In the genomic region with DNA sequence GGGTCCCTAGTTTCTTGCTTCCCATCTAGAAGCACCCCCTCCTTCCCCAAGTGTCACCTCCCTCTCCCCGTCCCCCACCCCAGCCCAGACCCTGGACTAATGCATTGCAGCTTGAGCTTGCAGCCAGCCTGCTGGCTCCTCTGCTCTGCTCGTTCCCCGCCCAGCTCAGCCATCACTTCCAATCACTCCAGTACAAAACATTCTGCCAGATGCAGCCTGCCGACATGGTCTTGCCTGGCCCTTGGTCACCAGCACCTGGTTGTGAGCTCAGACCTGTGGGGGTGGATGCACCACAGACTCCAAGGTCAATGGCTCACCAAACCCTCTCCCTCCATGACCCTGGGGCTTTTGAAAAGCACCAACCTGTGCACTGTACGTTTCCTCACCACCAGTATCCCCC, we compare ENCODE assay signal across 32 cellular contexts.
"Had no signal": no experiment of that assay in that cellular context is flagged by ENCODE, and none has a peak within 500 bp of the region (broad histone marks: within the 10 kb centered on the region; RNA-seq: fewer than 3 reads in every experiment).

No MANE protein-coding gene starts in this region.

- H3K27me3 ChIP-seq: ascending aorta, cardiac muscle cell, colonic mucosa had no signal

- DNase-seq: activated CD4-positive, alpha-beta memory T cell treated with anti-CD3 and anti-CD28 coated beads, Interleukin-2, amount 10 ng/mL, durations not matched to agents 7 days and 5 days; activated CD4-positive, alpha-beta T cell treated with anti-CD3 and anti-CD28 coated beads for 36 hours; activated CD4-positive, alpha-beta T cell treated with anti-CD3 and anti-CD28 coated beads, Interleukin-2, amount 10 ng/mL, durations not matched to agents 24 days and 14 days; activated CD4-positive, CD25-positive, alpha-beta regulatory T cell; activated CD4-positive, CD25-positive, alpha-beta regulatory T cell treated with anti-CD3 and anti-CD28 coated beads, Interleukin-2, amount 50 U/mL, for 72 hours; activated CD8-positive, alpha-beta memory T cell treated with anti-CD3 and anti-CD28 coated beads, Interleukin-2, amount 50 U/mL, for 48 hours; activated gamma-delta T cell; activated naive CD4-positive, alpha-beta T cell; activated naive CD4-positive, alpha-beta T cell treated with anti-CD3 and anti-CD28 coated beads, Interleukin-2, amount 10 ng/mL, durations not matched to agents 7 days and 5 days; activated naive CD8-positive, alpha-beta T cell treated with anti-CD3 and anti-CD28 coated beads, Interleukin-2, amount 10 ng/mL, durations not matched to agents 7 days and 5 days; activated T-cell treated with anti-CD3 and anti-CD28 coated beads for 4 hours; activated T-cell treated with anti-CD3 and anti-CD28 coated beads, Interleukin-2, amount 50 U/mL, for 24 hours; activated T-cell treated with anti-CD3 and anti-CD28 coated beads, Interleukin-2, amount 50 U/mL, for 72 hours; central memory CD4-positive, alpha-beta T cell; cerebellar nuclear complex; colonic mucosa; dorsolateral prefrontal cortex; effector memory CD4-positive, alpha-beta T cell; erythroblast; foreskin keratinocyte; gastrocnemius medialis; glutamatergic neuron; heart left ventricle; T-helper 1 cell; T-helper 17 cell had no signal

- H3K4me3 Mint-ChIP-seq: activated CD4-positive, alpha-beta memory T cell treated with anti-CD3 and anti-CD28 coated beads, Interleukin-2, amount 10 ng/mL, durations not matched to agents 7 days and 5 days; activated CD4-positive, alpha-beta T cell treated with anti-CD3 and anti-CD28 coated beads for 36 hours; activated CD4-positive, alpha-beta T cell treated with anti-CD3 and anti-CD28 coated beads, Interleukin-2, amount 10 ng/mL, durations not matched to agents 24 days and 14 days; activated naive CD4-positive, alpha-beta T cell treated with anti-CD3 and anti-CD28 coated beads, Interleukin-2, amount 10 ng/mL, durations not matched to agents 7 days and 5 days; activated naive CD8-positive, alpha-beta T cell treated with anti-CD3 and anti-CD28 coated beads, Interleukin-2, amount 10 ng/mL, durations not matched to agents 7 days and 5 days; activated T-cell treated with anti-CD3 and anti-CD28 coated beads, Interleukin-2, amount 50 U/mL, for 24 hours; activated T-cell treated with anti-CD3 and anti-CD28 coated beads, Interleukin-2, amount 50 U/mL, for 72 hours; brain; dendritic cell treated with granulocyte-macrophage colony-stimulating factor and Interleukin-4, amounts not matched to agents 40 ng/mL and 50 ng/mL, for 4 days; T-helper 17 cell had no signal

- H3K27ac Mint-ChIP-seq: activated CD4-positive, alpha-beta memory T cell treated with anti-CD3 and anti-CD28 coated beads, Interleukin-2, amount 10 ng/mL, durations not matched to agents 7 days and 5 days; activated CD4-positive, alpha-beta T cell treated with anti-CD3 and anti-CD28 coated beads for 36 hours; activated CD4-positive, alpha-beta T cell treated with anti-CD3 and anti-CD28 coated beads, Interleukin-2, amount 10 ng/mL, durations not matched to agents 24 days and 14 days; activated naive CD4-positive, alpha-beta T cell treated with anti-CD3 and anti-CD28 coated beads, Interleukin-2, amount 10 ng/mL, durations not matched to agents 7 days and 5 days; activated naive CD4-positive, alpha-beta T cell treated with anti-CD3 and anti-CD28 coated beads, Interleukin-2, amount 50 U/mL, for 72 hours; activated naive CD8-positive, alpha-beta T cell treated with anti-CD3 and anti-CD28 coated beads, Interleukin-2, amount 10 ng/mL, durations not matched to agents 7 days and 5 days; activated T-cell treated with anti-CD3 and anti-CD28 coated beads, Interleukin-2, amount 50 U/mL, for 24 hours; activated T-cell treated with anti-CD3 and anti-CD28 coated beads, Interleukin-2, amount 50 U/mL, for 72 hours; dendritic cell treated with granulocyte-macrophage colony-stimulating factor and Interleukin-4, amounts not matched to agents 40 ng/mL and 50 ng/mL, for 4 days; T-helper 17 cell had no signal

- H3K4me3 ChIP-seq: ascending aorta, breast epithelium, cardiac muscle cell, colonic mucosa, dorsolateral prefrontal cortex, esophagus muscularis mucosa, gastrocnemius medialis, heart left ventricle had no signal

- H3K27ac ChIP-seq: ascending aorta, breast epithelium, cardiac muscle cell, colonic mucosa, dorsolateral prefrontal cortex, esophagus muscularis mucosa, foreskin keratinocyte, gastrocnemius medialis, heart left ventricle had no signal

- H3K9me3 Mint-ChIP-seq: activated CD4-positive, alpha-beta memory T cell treated with anti-CD3 and anti-CD28 coated beads, Interleukin-2, amount 10 ng/mL, durations not matched to agents 7 days and 5 days; activated CD4-positive, alpha-beta T cell treated with anti-CD3 and anti-CD28 coated beads, Interleukin-2, amount 10 ng/mL, durations not matched to agents 24 days and 14 days; activated naive CD4-positive, alpha-beta T cell treated with anti-CD3 and anti-CD28 coated beads, Interleukin-2, amount 10 ng/mL, durations not matched to agents 7 days and 5 days; activated naive CD8-positive, alpha-beta T cell treated with anti-CD3 and anti-CD28 coated beads, Interleukin-2, amount 10 ng/mL, durations not matched to agents 7 days and 5 days; activated T-cell treated with anti-CD3 and anti-CD28 coated beads, Interleukin-2, amount 50 U/mL, for 24 hours; activated T-cell treated with anti-CD3 and anti-CD28 coated beads, Interleukin-2, amount 50 U/mL, for 72 hours; dendritic cell treated with granulocyte-macrophage colony-stimulating factor and Interleukin-4, amounts not matched to agents 40 ng/mL and 50 ng/mL, for 4 days had no signal

- H3K9me3 ChIP-seq: ascending aorta, breast epithelium, colonic mucosa, esophagus muscularis mucosa, gastrocnemius medialis had no signal

- H3K4me1 Mint-ChIP-seq: activated CD4-positive, alpha-beta memory T cell treated with anti-CD3 and anti-CD28 coated beads, Interleukin-2, amount 10 ng/mL, durations not matched to agents 7 days and 5 days; activated CD4-positive, alpha-beta T cell treated with anti-CD3 and anti-CD28 coated beads for 36 hours; activated CD4-positive, alpha-beta T cell treated with anti-CD3 and anti-CD28 coated beads, Interleukin-2, amount 10 ng/mL, durations not matched to agents 24 days and 14 days; activated naive CD4-positive, alpha-beta T cell treated with anti-CD3 and anti-CD28 coated beads, Interleukin-2, amount 10 ng/mL, durations not matched to agents 7 days and 5 days; activated naive CD8-positive, alpha-beta T cell treated with anti-CD3 and anti-CD28 coated beads, Interleukin-2, amount 10 ng/mL, durations not matched to agents 7 days and 5 days; T-helper 17 cell had no signal

- H3K36me3 Mint-ChIP-seq: activated naive CD4-positive, alpha-beta T cell treated with anti-CD3 and anti-CD28 coated beads, Interleukin-2, amount 10 ng/mL, durations not matched to agents 7 days and 5 days; activated naive CD4-positive, alpha-beta T cell treated with anti-CD3 and anti-CD28 coated beads, Interleukin-2, amount 50 U/mL, for 72 hours; activated naive CD8-positive, alpha-beta T cell treated with anti-CD3 and anti-CD28 coated beads, Interleukin-2, amount 10 ng/mL, durations not matched to agents 7 days and 5 days; brain had no signal

- H3K4me1 ChIP-seq: ascending aorta, breast epithelium, colonic mucosa, esophagus muscularis mucosa, foreskin keratinocyte, gastrocnemius medialis had no signal

- H3K27me3 Mint-ChIP-seq: activated CD4-positive, alpha-beta T cell treated with anti-CD3 and anti-CD28 coated beads, Interleukin-2, amount 10 ng/mL, durations not matched to agents 24 days and 14 days; dendritic cell treated with granulocyte-macrophage colony-stimulating factor and Interleukin-4, amounts not matched to agents 40 ng/mL and 50 ng/mL, for 4 days had no signal

- ATAC-seq: activated CD4-positive, alpha-beta T cell treated with anti-CD3 and anti-CD28 coated beads for 36 hours; activated naive CD4-positive, alpha-beta T cell treated with anti-CD3 and anti-CD28 coated beads, Interleukin-2, amount 50 U/mL, for 72 hours; activated T-cell treated with anti-CD3 and anti-CD28 coated beads, Interleukin-2, amount 50 U/mL, for 72 hours; foreskin keratinocyte; gastrocnemius medialis; heart left ventricle; T-helper 17 cell had no signal

- H3K36me3 ChIP-seq: ascending aorta, breast epithelium, cardiac muscle cell, colonic mucosa, esophagus muscularis mucosa, gastrocnemius medialis, heart left ventricle had no signal
